12 cellular contexts compared by ENCODE assay signal in genomic region chr16:54935411-54936085, GRCh38. TPM values are rescaled to one million over a fixed set of nuclear protein-coding genes. Genes with fewer than 3 reads are reported as not detected.
DNase-seq lines count a peak whose midpoint lies in the region; ATAC-seq, FAIRE-seq and TF ChIP-seq lines count a peak whose summit lies in the region.
"Had no signal": no experiment of that assay in that cellular context is flagged by ENCODE, and none has a peak within 500 bp of the region (broad histone marks: within the 10 kb centered on the region; RNA-seq: fewer than 3 reads in every experiment).

No MANE protein-coding gene starts in this region.

- peaks cover 49% of the 10 kb centered on the region for H4K20me1 ChIP-seq in astrocyte (ENCODE audit: insufficient read depth, low read length)

- H3K9me3 ChIP-seq in astrocyte (ENCODE audit: insufficient read depth, low read depth, low read length) (no peaks in the 10 kb centered on the region), psoas muscle (no peaks in the 10 kb centered on the region)
- H3K9me3 ChIP-seq: neutrophil had no signal

- H3K79me2 ChIP-seq in astrocyte (ENCODE audit: insufficient read depth, low read length) = peaks cover 66% of the 10 kb centered on the region

- no peak for TF ChIP-seq CTCF in astrocyte (IDR thresholded peaks at IDR 0.05; ENCODE audit: insufficient read depth, low read depth, low read length)
- TF ChIP-seq CTCF in glutamatergic neuron (IDR thresholded peaks at IDR 0.05; ENCODE audit: partially characterized antibody, unreplicated experiment) = no peak
- no peak for TF ChIP-seq CTCF in psoas muscle (IDR thresholded peaks at IDR 0.05)

- 18 to 40% (median 22%) methylated on average over 23 of the region's 23 CpGs for WGBS in psoas muscle, 3 donors

- no peak for ATAC-seq in psoas muscle
- ATAC-seq in HG02981 (IDR thresholded peaks at IDR 0.05; ENCODE audit: unreplicated experiment) = no peak
- no peak for ATAC-seq in HG03571 (IDR thresholded peaks at IDR 0.05; ENCODE audit: unreplicated experiment)

- no peak for FAIRE-seq in astrocyte (lab: Jason Lieb, UNC)
- FAIRE-seq: TTC549 had no signal

- H3K4me3 ChIP-seq in H7 (ENCODE audit: insufficient read depth, low read depth, low read length) (no peak overlapping the region; the same call in 1 of the 2 replicates), astrocyte (ENCODE audit: insufficient read depth, low read depth, low read length) (peak overlapping the region; percentile 51), psoas muscle (peak overlapping the region; percentile 89)

- no peak overlapping the region for H2AFZ ChIP-seq in astrocyte (ENCODE audit: low read depth, low read length)

- no peaks in the 10 kb centered on the region for H3K36me3 ChIP-seq in H7 (replicated peaks; ENCODE audit: control insufficient read depth, insufficient read depth, low read length)
- H3K36me3 ChIP-seq in astrocyte (ENCODE audit: insufficient read depth, low read length) = no peaks in the 10 kb centered on the region
- no peaks in the 10 kb centered on the region for H3K36me3 ChIP-seq in psoas muscle (ENCODE audit: insufficient read depth in 1 of 2, low read depth in 1 of 2)
- H3K36me3 ChIP-seq: neutrophil had no signal

- peak overlapping the region; percentile 99 for H3K4me2 ChIP-seq in astrocyte (ENCODE audit: low read length)

- H3K4me1 Mint-ChIP-seq in astrocyte (ENCODE audit: low read depth, unreplicated experiment) (no peaks in the 10 kb centered on the region), glutamatergic neuron (ENCODE audit: low read depth, unreplicated experiment) (peaks cover 21% of the 10 kb centered on the region)

- H3K27me3 ChIP-seq in H7 (ENCODE audit: control insufficient read depth, insufficient read depth, low read length) (peaks cover 92% of the 10 kb centered on the region), astrocyte (ENCODE audit: insufficient read depth, low read length) (peaks cover 63% of the 10 kb centered on the region), psoas muscle (ENCODE audit: insufficient read depth in 3 of 3, low read length in 2 of 3) (peaks cover 0 to 41% (median 3%) of the 10 kb centered on the region in 3 donors)

- H3K27ac ChIP-seq in astrocyte (ENCODE audit: low read depth, low read length) (no peak overlapping the region), psoas muscle (peak overlapping the region; percentile 97)
- H3K27ac ChIP-seq: neutrophil had no signal

- intact Hi-C loops in psoas muscle (cut with DNase I) = loop anchor here (1.0 to 10.0 kb wide), 6 partner anchors 11 to 1161 kb away; partner anchors contain the start of gene IRX3 (in 1 of the 2)

- H3K27me3 Mint-ChIP-seq in astrocyte (ENCODE audit: low read depth, unreplicated experiment) (peaks cover 70% of the 10 kb centered on the region), glutamatergic neuron (ENCODE audit: unreplicated experiment) (peaks cover 35% of the 10 kb centered on the region)

- peak overlapping the region; percentile 65 for H3K9ac ChIP-seq in astrocyte (ENCODE audit: low read length)

- peak; percentile 31 for DNase-seq in H7
- peak; percentile 22 for DNase-seq in astrocyte (ENCODE audit: low read depth)
- DNase-seq in glutamatergic neuron = no peak
- DNase-seq in psoas muscle = no peak
- no peak for DNase-seq in stimulated activated CD8-positive, alpha-beta memory T cell treated with anti-CD3 and anti-CD28 coated beads, Interleukin-4, amount 100 ng/mL, for 48 hours
- DNase-seq: CD8-positive, alpha-beta memory T cell; NCI-H1105 treated with DMSO at 0.1 percent for 48 hours; stimulated activated naive CD4-positive, alpha-beta T cell had no signal

- H3K36me3 Mint-ChIP-seq in astrocyte (ENCODE audit: low read depth, unreplicated experiment) (no peaks in the 10 kb centered on the region), glutamatergic neuron (ENCODE audit: unreplicated experiment) (no peaks in the 10 kb centered on the region)
- H3K36me3 Mint-ChIP-seq: CD8-positive, alpha-beta memory T cell had no signal

- H3K27ac Mint-ChIP-seq in astrocyte (ENCODE audit: unreplicated experiment) (no peak overlapping the region), glutamatergic neuron (ENCODE audit: unreplicated experiment) (no peak overlapping the region)
- H3K27ac Mint-ChIP-seq: CD8-positive, alpha-beta memory T cell had no signal

- H3K9me3 Mint-ChIP-seq in astrocyte (ENCODE audit: unreplicated experiment) = peaks cover 15% of the 10 kb centered on the region
- peaks cover 11% of the 10 kb centered on the region for H3K9me3 Mint-ChIP-seq in glutamatergic neuron (ENCODE audit: unreplicated experiment)

- no peak overlapping the region for H3K4me3 Mint-ChIP-seq in astrocyte (ENCODE audit: unreplicated experiment)
- peak overlapping the region; percentile 75 for H3K4me3 Mint-ChIP-seq in glutamatergic neuron (ENCODE audit: unreplicated experiment)

- H3K4me1 ChIP-seq in astrocyte (ENCODE audit: insufficient read depth, low read length) (peaks cover 15% of the 10 kb centered on the region), psoas muscle (peaks cover 9% of the 10 kb centered on the region)

RNA-seq across cellular contexts. Expression of gene IRX5, which starts 4.9 kb away (rescaled TPM):
- 1.2 and 1.5 TPM in 2 replicates for total RNA-seq in H7 (2014; rRNA removed; shearing (Covaris generic))
- total RNA-seq in astrocyte (0.57 and 0.75 TPM in 2 replicates), glutamatergic neuron (ENCODE audit: unreplicated experiment) (4.7 TPM), psoas muscle (1 to 10 TPM in 3 of 4 donors, under 1 TPM in 1; 0.56 to 6.8 (median 3.7) TPM)
- polyA plus RNA-seq in psoas muscle = 10 to 100 TPM in 2 of 3 donors, 1 to 10 TPM in 1; 1.0 to 13.0 (median 11.5) TPM
- total RNA-seq: CD8-positive, alpha-beta memory T cell had no signal
- polyA plus RNA-seq: CD8-positive, alpha-beta memory T cell had no signal

Comparison
In these comparisons a context has a peak if more than half of its experiments do, and no peak if none do; other contexts are left out.
1. DNase-seq: peak in H7 (single experiment) and astrocyte (single experiment); none in glutamatergic neuron (single experiment), psoas muscle (0 of 2) and stimulated activated CD8-positive, alpha-beta memory T cell treated with anti-CD3 and anti-CD28 coated beads, Interleukin-4, amount 100 ng/mL, for 48 hours (single experiment).